In the genomic region with DNA sequence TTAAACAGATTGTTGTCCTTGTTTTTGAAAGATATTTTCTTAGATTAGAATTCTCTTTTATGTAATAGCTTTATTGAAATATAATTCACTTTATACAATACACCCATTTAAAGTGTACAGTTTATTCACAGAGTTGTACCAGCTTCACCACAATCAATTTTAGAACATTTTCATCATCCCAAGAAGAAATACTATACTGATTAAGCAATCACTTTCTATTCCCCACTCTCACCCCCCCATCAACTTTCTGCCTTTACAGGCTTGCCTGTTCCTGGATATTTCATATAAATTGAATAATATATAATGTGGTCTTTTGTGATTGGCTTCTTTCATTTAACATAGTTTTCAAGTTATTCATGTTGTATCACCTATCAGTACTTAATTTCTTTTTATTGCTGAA, we compare ENCODE assay signal across 26 cellular contexts.
"Had no signal": no experiment of that assay in that cellular context is flagged by ENCODE, and none has a peak within 500 bp of the region (broad histone marks: within the 10 kb centered on the region; RNA-seq: fewer than 3 reads in every experiment).

No MANE protein-coding gene starts in this region.

- H3K9me3 ChIP-seq: esophagus squamous epithelium, gastrocnemius medialis, left lung, mucosa of descending colon, prostate gland, right atrium auricular region, spleen, thoracic aorta, transverse colon, uterus had no signal

- ATAC-seq: effector memory CD8-positive, alpha-beta T cell; gastrocnemius medialis; heart left ventricle; left cardiac atrium; mucosa of descending colon; natural killer cell treated with Interleukin-12 subunit alpha and Interleukin-12 subunit beta and Interleukin-15 and Interleukin-18, amount 100 ng/mL, for 72 hours; sciatic nerve; stimulated activated memory B cell treated with anti-CD40 and anti-IgM and Interleukin-4, amounts not matched to agents 10 μg/mL and 1 μg/mL and 100 μg/mL, for 72 hours; stimulated activated naive CD8-positive, alpha-beta T cell treated with anti-CD3 and anti-CD28 coated beads, Interleukin-15, Interleukin-2, amounts not matched to agents 100 U/mL and 50 U/mL, for 24 hours; upper lobe of right lung had no signal

- H3K4me1 ChIP-seq: left lung, prostate gland, uterus had no signal

- H3K36me3 ChIP-seq: gastrocnemius medialis, prostate gland, thoracic aorta, uterus had no signal

- DNase-seq: cerebellar nuclear complex; cortex of kidney; effector memory CD8-positive, alpha-beta T cell; erythroblast; esophagus squamous epithelium; gastrocnemius medialis; heart left ventricle; left cardiac atrium; left lung; mesenchymal stem cell; mucosa of descending colon; naive B cell; spleen; stimulated activated CD4-positive, alpha-beta T cell treated with anti-CD3 and anti-CD28 coated beads, Interleukin-4, amount 100 ng/mL, for 4 hours; stimulated activated naive CD8-positive, alpha-beta T cell treated with anti-CD3 and anti-CD28 coated beads, Interleukin-15, Interleukin-2, amounts not matched to agents 100 U/mL and 50 U/mL, for 24 hours; transverse colon; upper lobe of right lung; uterus had no signal

- H3K4me2 ChIP-seq: hepatocyte had no signal

- H3K27me3 ChIP-seq: esophagus squamous epithelium, gastrocnemius medialis, heart left ventricle, hepatocyte, left lung, right atrium auricular region, spleen, transverse colon, upper lobe of right lung, uterus had no signal

- H2AFZ ChIP-seq: hepatocyte had no signal

- H3K4me3 ChIP-seq: esophagus squamous epithelium, gastrocnemius medialis, heart left ventricle, hepatocyte, left lung, mucosa of descending colon, prostate gland, right atrium auricular region, skin epidermis, spleen, thoracic aorta, transverse colon, upper lobe of right lung, uterus had no signal

- H3K27ac ChIP-seq: esophagus squamous epithelium, gastrocnemius medialis, heart left ventricle, hepatocyte, left lung, prostate gland, right atrium auricular region, skin epidermis, spleen, thoracic aorta, transverse colon, upper lobe of right lung, uterus had no signal
